In the genomic region with DNA sequence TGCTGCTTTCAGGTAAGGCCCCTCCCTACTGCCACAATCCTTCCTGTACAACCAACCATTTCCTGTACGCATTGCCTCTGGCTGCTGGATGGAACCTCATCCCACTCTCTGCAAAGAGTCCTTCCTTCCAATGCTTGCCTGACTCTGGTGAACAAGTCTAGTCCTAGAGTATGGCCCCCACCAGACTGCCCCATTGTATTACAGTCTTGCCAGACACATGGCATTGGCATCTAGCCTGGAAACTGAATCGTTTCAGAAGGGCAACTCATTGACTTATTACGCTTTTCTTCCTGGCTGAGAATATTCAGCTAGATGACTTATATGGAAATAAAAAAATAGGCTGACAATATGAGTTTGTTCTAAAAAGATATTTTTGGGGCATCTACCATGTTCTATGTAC, we compare ENCODE assay signal across 24 cellular contexts.
"Had no signal": no experiment of that assay in that cellular context is flagged by ENCODE, and none has a peak within 500 bp of the region (broad histone marks: within the 10 kb centered on the region; RNA-seq: fewer than 3 reads in every experiment).

No MANE protein-coding gene starts in this region.

- DNase-seq: activated B cell treated with CpG ODN at 0.5 μM for 24 hours; activated CD4-positive, alpha-beta memory T cell treated with anti-CD3 and anti-CD28 coated beads for 36 hours; activated CD4-positive, alpha-beta T cell treated with anti-CD3 and anti-CD28 coated beads for 36 hours; activated CD8-positive, alpha-beta memory T cell treated with anti-CD3 and anti-CD28 coated beads, Interleukin-2, amount 10 ng/mL, durations not matched to agents 7 days and 5 days; activated gamma-delta T cell treated with Interleukin-2 at 50 U/mL for 16 hours; activated T-cell treated with anti-CD3 and anti-CD28 coated beads for 4 hours; cerebellar nuclear complex; foreskin keratinocyte; hippocampal formation; kidney glomerular epithelial cell; mucosa of descending colon; nephron progenitor cell; pancreas; stimulated activated CD4-positive, alpha-beta T cell treated with anti-CD3 and anti-CD28 coated beads, Interleukin-15, amount 100 ng/mL, for 24 hours; stomach had no signal

- H3K9me3 ChIP-seq: mucosa of descending colon, pancreas, stomach, suprapubic skin, tibial nerve had no signal

- H3K27me3 ChIP-seq: foreskin keratinocyte, pancreas, stomach, suprapubic skin, tibial nerve had no signal

- H3K27ac ChIP-seq: coronary artery, foreskin keratinocyte, pancreas, stomach, suprapubic skin, tibial nerve had no signal

- H3K4me1 Mint-ChIP-seq: activated B cell treated with CpG ODN at 0.5 μM for 24 hours; memory B cell; stimulated activated memory B cell treated with anti-CD40 and anti-IgM and Interleukin-4, amounts not matched to agents 10 μg/mL and 1 μg/mL and 100 μg/mL, for 72 hours had no signal

- H3K36me3 ChIP-seq: pancreas, suprapubic skin had no signal

- ATAC-seq: activated CD4-positive, alpha-beta T cell treated with anti-CD3 and anti-CD28 coated beads for 36 hours; activated CD8-positive, alpha-beta memory T cell treated with anti-CD3 and anti-CD28 coated beads, Interleukin-2, amount 10 ng/mL, durations not matched to agents 7 days and 5 days; foreskin keratinocyte; mucosa of descending colon; pancreas; sciatic nerve; stimulated activated memory B cell treated with anti-CD40 and anti-IgM and Interleukin-4, amounts not matched to agents 10 μg/mL and 1 μg/mL and 100 μg/mL, for 72 hours had no signal

- H3K27me3 Mint-ChIP-seq: activated B cell treated with CpG ODN at 0.5 μM for 24 hours; activated CD4-positive, alpha-beta memory T cell treated with anti-CD3 and anti-CD28 coated beads for 36 hours; activated CD4-positive, alpha-beta T cell treated with anti-CD3 and anti-CD28 coated beads for 36 hours; activated CD8-positive, alpha-beta memory T cell treated with anti-CD3 and anti-CD28 coated beads, Interleukin-2, amount 10 ng/mL, durations not matched to agents 7 days and 5 days; activated naive CD8-positive, alpha-beta T cell; memory B cell; stimulated activated memory B cell treated with anti-CD40 and anti-IgM and Interleukin-4, amounts not matched to agents 10 μg/mL and 1 μg/mL and 100 μg/mL, for 72 hours had no signal

- H3K4me3 Mint-ChIP-seq: activated B cell treated with CpG ODN at 0.5 μM for 24 hours; activated CD4-positive, alpha-beta memory T cell treated with anti-CD3 and anti-CD28 coated beads for 36 hours; activated CD4-positive, alpha-beta T cell treated with anti-CD3 and anti-CD28 coated beads for 36 hours; activated CD8-positive, alpha-beta memory T cell treated with anti-CD3 and anti-CD28 coated beads, Interleukin-2, amount 10 ng/mL, durations not matched to agents 7 days and 5 days; activated naive CD8-positive, alpha-beta T cell; activated T-helper 1 cell treated with anti-CD3 and anti-CD28 coated beads, Interleukin-12 subunit alpha, Interleukin-12 subunit beta, Interleukin-2, Interleukin-4 antibody, amounts not matched to agents 30 ng/mL and 10 ng/mL and 1 ng/mL, durations not matched to agents 14 hours and 24 hours and 36 hours; memory B cell; nephron progenitor cell; stimulated activated memory B cell treated with anti-CD40 and anti-IgM and Interleukin-4, amounts not matched to agents 10 μg/mL and 1 μg/mL and 100 μg/mL, for 72 hours had no signal

- H3K4me1 ChIP-seq: foreskin keratinocyte, suprapubic skin had no signal

- H3K4me3 ChIP-seq: coronary artery, mucosa of descending colon, pancreas, smooth muscle cell, stomach, suprapubic skin, tibial nerve had no signal

- H3K27ac Mint-ChIP-seq: activated B cell treated with CpG ODN at 0.5 μM for 24 hours; activated CD4-positive, alpha-beta memory T cell treated with anti-CD3 and anti-CD28 coated beads for 36 hours; activated CD4-positive, alpha-beta T cell treated with anti-CD3 and anti-CD28 coated beads for 36 hours; activated CD8-positive, alpha-beta memory T cell treated with anti-CD3 and anti-CD28 coated beads, Interleukin-2, amount 10 ng/mL, durations not matched to agents 7 days and 5 days; activated naive CD8-positive, alpha-beta T cell; activated T-helper 1 cell treated with anti-CD3 and anti-CD28 coated beads, Interleukin-12 subunit alpha, Interleukin-12 subunit beta, Interleukin-2, Interleukin-4 antibody, amounts not matched to agents 30 ng/mL and 10 ng/mL and 1 ng/mL, durations not matched to agents 14 hours and 24 hours and 36 hours; memory B cell; nephron progenitor cell; stimulated activated memory B cell treated with anti-CD40 and anti-IgM and Interleukin-4, amounts not matched to agents 10 μg/mL and 1 μg/mL and 100 μg/mL, for 72 hours had no signal

- H3K9me3 Mint-ChIP-seq: activated B cell treated with CpG ODN at 0.5 μM for 24 hours; activated CD4-positive, alpha-beta memory T cell treated with anti-CD3 and anti-CD28 coated beads for 36 hours; activated T-helper 1 cell treated with anti-CD3 and anti-CD28 coated beads, Interleukin-12 subunit alpha, Interleukin-12 subunit beta, Interleukin-2, Interleukin-4 antibody, amounts not matched to agents 30 ng/mL and 10 ng/mL and 1 ng/mL, durations not matched to agents 14 hours and 24 hours and 36 hours; memory B cell; nephron progenitor cell; stimulated activated memory B cell treated with anti-CD40 and anti-IgM and Interleukin-4, amounts not matched to agents 10 μg/mL and 1 μg/mL and 100 μg/mL, for 72 hours had no signal
